In the genomic region with DNA sequence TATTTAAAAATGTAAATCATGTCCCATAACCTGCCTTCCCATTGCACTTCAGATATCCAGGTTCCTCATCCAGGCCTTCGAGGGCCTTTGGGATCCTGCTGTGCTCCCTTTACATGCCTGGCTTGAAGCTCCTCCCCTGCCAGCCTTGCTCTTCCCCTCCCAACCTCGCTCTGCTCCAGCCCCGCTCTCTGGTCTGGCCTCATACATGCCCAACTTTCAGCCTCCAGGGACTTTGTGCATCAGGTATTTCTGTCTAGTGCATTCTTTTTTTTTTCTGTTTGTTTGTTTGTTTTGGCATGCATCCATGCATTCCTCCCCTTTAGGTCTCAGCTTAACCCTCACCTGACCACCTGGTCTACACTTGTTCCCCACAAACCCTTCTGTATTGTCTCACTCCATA, we compare ENCODE assay signal across 20 cellular contexts.
DNase-seq lines count a peak whose midpoint lies in the region; ATAC-seq and TF ChIP-seq lines count a peak whose summit lies in the region.
"Had no signal": no experiment of that assay in that cellular context is flagged by ENCODE, and none has a peak within 500 bp of the region (broad histone marks: within the 10 kb centered on the region; RNA-seq: fewer than 3 reads in every experiment).

No MANE protein-coding gene starts in this region.

- TF ChIP-seq CTCF in HEK293 (tag by site-specific recombination; IDR thresholded peaks at IDR 0.05), result no peak
- no peak for TF ChIP-seq CTCF in osteoblast (IDR thresholded peaks at IDR 0.05; ENCODE audit: extremely low read depth, low read depth, low read length)

- H3K9me3 ChIP-seq in HEK293 (ENCODE audit: control insufficient read depth, insufficient read depth, low read depth, low read length) (no peaks in the 10 kb centered on the region), osteoblast (ENCODE audit: low read depth, low read length) (no peaks in the 10 kb centered on the region)

- H3K79me2 ChIP-seq in osteoblast (ENCODE audit: insufficient read depth, low read length), result no peaks in the 10 kb centered on the region

- H3K27me3 ChIP-seq in osteoblast (ENCODE audit: insufficient read depth, low read length), result no peaks in the 10 kb centered on the region

- H3K36me3 ChIP-seq in HEK293 (ENCODE audit: control insufficient read depth in 2 of 2, insufficient read depth in 1 of 2, low read length in 2 of 2), result no peaks in the 10 kb centered on the region
- no peaks in the 10 kb centered on the region for H3K36me3 ChIP-seq in osteoblast (ENCODE audit: insufficient read depth, low read length)
- H3K36me3 ChIP-seq: WERI-Rb-1 had no signal

- H2AFZ ChIP-seq in osteoblast (ENCODE audit: low read length), result no peak overlapping the region

- no peak for ATAC-seq in GM18517 (IDR thresholded peaks at IDR 0.05; ENCODE audit: unreplicated experiment)

- H4K20me1 ChIP-seq in osteoblast (ENCODE audit: insufficient read depth, low read length), result no peaks in the 10 kb centered on the region

- CTCF ChIA-PET in HEK293 (lab: Yijun Ruan, JAX), result no interaction called here

- peak; percentile 60 for DNase-seq in DMS153 (lab: John Stamatoyannopoulos, UW)
- peak; percentile 65 for DNase-seq in NCI-H345 treated with DMSO at 0.1 percent for 48 hours (lab: John Stamatoyannopoulos, UW; ENCODE audit: unreplicated experiment)
- peak; percentile 60 for DNase-seq in islet precursor cell
- no peak for DNase-seq in COLO829 (ENCODE audit: low spot score)
- no peak for DNase-seq in osteoblast (ENCODE audit: insufficient read length, low spot score, missing footprints)
- no peak for DNase-seq in activated CD4-positive, alpha-beta T cell treated with anti-CD3 and anti-CD28 coated beads, Interleukin-2, amount 50 U/mL, for 1 hour
- DNase-seq: activated CD4-positive, alpha-beta memory T cell treated with anti-CD3 and anti-CD28 coated beads, Interleukin-2, amount 10 ng/mL, durations not matched to agents 7 days and 5 days; activated naive CD8-positive, alpha-beta T cell treated with anti-CD3 and anti-CD28 coated beads for 36 hours; activated T-cell treated with anti-CD3 and anti-CD28 coated beads, Interleukin-2, amount 50 U/mL, for 48 hours; foreskin melanocyte; NCI-H1694; NK-92 treated with Interleukin-12 subunit alpha and Interleukin-12 subunit beta, amount 100 ng/mL, for 24 hours; stimulated activated CD4-positive, alpha-beta T cell treated with anti-CD3 and anti-CD28 coated beads, Interleukin-4, amount 100 ng/mL, for 4 hours; stimulated activated CD8-positive, alpha-beta memory T cell treated with anti-CD3 and anti-CD28 coated beads, Interleukin-4, amount 100 ng/mL, for 48 hours; substantia nigra; WERI-Rb-1 had no signal

- no peak overlapping the region for H3K4me3 ChIP-seq in HEK293 (ENCODE audit: low read depth, low read length)
- no peak overlapping the region for H3K4me3 ChIP-seq in osteoblast (ENCODE audit: insufficient read depth, low read length)

- H3K4me1 ChIP-seq in HEK293 (ENCODE audit: control insufficient read depth, insufficient read depth, low read length), result peaks cover 7% of the 10 kb centered on the region; the same call in 1 of the 2 replicates
- no peaks in the 10 kb centered on the region for H3K4me1 ChIP-seq in osteoblast (ENCODE audit: insufficient read depth, low read length)

- H3K4me2 ChIP-seq in osteoblast (ENCODE audit: insufficient read depth, low read length), result no peak overlapping the region
- H3K4me2 ChIP-seq: KMS-11 had no signal

- no peak overlapping the region for H3K27ac ChIP-seq in HEK293 (ENCODE audit: extremely low read depth, low read depth, low read length)
- no peak overlapping the region for H3K27ac ChIP-seq in osteoblast (ENCODE audit: low read depth, low read length)
- H3K27ac ChIP-seq: epithelial cell of prostate, KMS-11, WERI-Rb-1 had no signal

- POLR2A ChIA-PET in HEK293 (lab: Yijun Ruan, JAX), result no interaction called here

TF ChIP-seq in HEK293, 187 proteins besides CTCF, POLR2A, EP300 and RAD21:
- peak; percentile 60 for TF ChIP-seq ZBTB17 (tag by site-specific recombination; IDR thresholded peaks at IDR 0.05)
- TF ChIP-seq ZFHX2 (tag by site-specific recombination; conservative IDR thresholded peaks at IDR 0.05), result no peak
- TF ChIP-seq, protein P1, sequence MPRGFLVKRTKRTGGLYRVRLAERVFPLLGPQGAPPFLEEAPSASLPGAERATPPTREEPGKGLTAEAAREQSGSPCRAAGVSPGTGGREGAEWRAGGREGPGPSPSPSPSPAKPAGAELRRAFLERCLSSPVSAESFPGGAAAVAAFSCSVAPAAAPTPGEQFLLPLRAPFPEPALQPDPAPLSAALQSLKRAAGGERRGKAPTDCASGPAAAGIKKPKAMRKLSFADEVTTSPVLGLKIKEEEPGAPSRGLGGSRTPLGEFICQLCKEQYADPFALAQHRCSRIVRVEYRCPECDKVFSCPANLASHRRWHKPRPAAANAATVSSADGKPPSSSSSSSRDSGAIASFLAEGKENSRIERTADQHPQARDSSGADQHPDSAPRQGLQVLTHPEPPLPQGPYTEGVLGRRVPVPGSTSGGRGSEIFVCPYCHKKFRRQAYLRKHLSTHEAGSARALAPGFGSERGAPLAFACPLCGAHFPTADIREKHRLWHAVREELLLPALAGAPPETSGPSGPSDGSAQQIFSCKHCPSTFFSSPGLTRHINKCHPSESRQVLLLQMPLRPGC (tag by site-specific recombination; IDR thresholded peaks at IDR 0.05), result no peak
- no peak for TF ChIP-seq ZNF555 (tag by site-specific recombination; conservative IDR thresholded peaks at IDR 0.05)
- no peak for TF ChIP-seq ZNF311 (tag by site-specific recombination; IDR thresholded peaks at IDR 0.05; ENCODE audit: borderline replicate concordance)
- TF ChIP-seq ZNF138 (tag by site-specific recombination; IDR thresholded peaks at IDR 0.05; ENCODE audit: borderline replicate concordance), result no peak
- TF ChIP-seq ZNF335 (tag by site-specific recombination; conservative IDR thresholded peaks at IDR 0.05), result peak; percentile 16; the same call in 1 of the 2 replicates
- TF ChIP-seq ZBTB20 (tag by site-specific recombination; IDR thresholded peaks at IDR 0.05), result 0 out of 2 replicates have a peak, but pooled peaks have one; percentile 37
- TF ChIP-seq ZNF404 (tag by site-specific recombination; IDR thresholded peaks at IDR 0.05), result no peak
- TF ChIP-seq ZNF600 (tag by site-specific recombination; IDR thresholded peaks at IDR 0.05), result peak; percentile 63
- 0 out of 2 replicates have a peak, but pooled peaks have one; percentile 33 for TF ChIP-seq WT1 (tag by site-specific recombination; IDR thresholded peaks at IDR 0.05)
- no peak for TF ChIP-seq ZNF629 (tag by site-specific recombination; IDR thresholded peaks at IDR 0.05)

Comparison
In these comparisons a context has a peak if more than half of its experiments do, and no peak if none do; other contexts are left out.
1. DNase-seq: peak in DMS153 (single experiment), NCI-H345 treated with DMSO at 0.1 percent for 48 hours (single experiment) and islet precursor cell (single experiment); none in COLO829 (single experiment), osteoblast (single experiment) and activated CD4-positive, alpha-beta T cell treated with anti-CD3 and anti-CD28 coated beads, Interleukin-2, amount 50 U/mL, for 1 hour (single experiment).